9 cellular contexts compared by ENCODE assay signal in the genomic region with DNA sequence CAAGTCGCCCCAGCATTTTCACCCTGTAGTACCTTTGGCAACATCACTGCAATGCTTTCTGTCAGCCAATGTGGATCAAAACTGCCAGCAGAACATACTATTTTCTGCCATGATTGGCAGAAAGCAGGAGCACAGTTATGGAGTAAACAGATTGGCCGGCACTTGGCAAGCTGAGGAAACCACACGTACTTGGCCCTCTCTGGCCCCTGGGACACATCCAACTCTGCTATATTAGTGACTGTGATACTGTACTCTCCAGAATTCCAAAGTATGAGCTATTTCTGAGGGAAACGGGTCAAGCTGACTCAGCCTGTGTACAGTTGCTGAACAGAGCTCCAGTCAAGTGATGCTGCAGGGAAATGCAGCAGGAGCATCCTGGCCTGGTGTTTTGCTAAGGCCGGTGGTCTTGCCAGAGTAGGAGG. TPM values are rescaled to one million over a fixed set of nuclear protein-coding genes. Genes with fewer than 3 reads are reported as not detected.
DNase-seq lines count a peak whose midpoint lies in the region; ATAC-seq and TF ChIP-seq lines count a peak whose summit lies in the region.
"Had no signal": no experiment of that assay in that cellular context is flagged by ENCODE, and none has a peak within 500 bp of the region (broad histone marks: within the 10 kb centered on the region; RNA-seq: fewer than 3 reads in every experiment).

No MANE protein-coding gene starts in this region.

- WGBS in heart right ventricle, 2 donors: 21 to 34% methylated on average over 5 of the region's 5 CpGs

- H3K27me3 ChIP-seq in heart right ventricle (no peaks in the 10 kb centered on the region), tibial artery (no peaks in the 10 kb centered on the region)

- no peaks in the 10 kb centered on the region for H3K4me1 Mint-ChIP-seq in stimulated activated naive CD8-positive, alpha-beta T cell treated with anti-CD3 and anti-CD28 coated beads, Interleukin-15, amount 100 ng/mL, for 72 hours

- no peak for TF ChIP-seq CTCF in heart right ventricle (IDR thresholded peaks at IDR 0.05)
- no peak for TF ChIP-seq CTCF in tibial artery (IDR thresholded peaks at IDR 0.05)

- peaks cover 0 to 8% (median 0%) of the 10 kb centered on the region in 11 donors for H3K9me3 ChIP-seq in heart right ventricle
- no peaks in the 10 kb centered on the region for H3K9me3 ChIP-seq in tibial artery
- H3K9me3 ChIP-seq: prostate gland had no signal

- H3K27me3 Mint-ChIP-seq in stimulated activated naive CD8-positive, alpha-beta T cell treated with anti-CD3 and anti-CD28 coated beads, Interleukin-15, amount 100 ng/mL, for 72 hours: peaks cover 23% of the 10 kb centered on the region

- no peak overlapping the region for H3K4me3 Mint-ChIP-seq in stimulated activated naive CD8-positive, alpha-beta T cell treated with anti-CD3 and anti-CD28 coated beads, Interleukin-15, amount 100 ng/mL, for 72 hours

- no peaks in the 10 kb centered on the region for H3K9me3 Mint-ChIP-seq in stimulated activated naive CD8-positive, alpha-beta T cell treated with anti-CD3 and anti-CD28 coated beads, Interleukin-15, amount 100 ng/mL, for 72 hours

- intact Hi-C loops in heart right ventricle (cut with DNase I): no loop called here
- intact Hi-C loops in tibial artery (cut with DNase I; ENCODE audit: low total_unique reads): no loop called here

- H3K4me1 ChIP-seq in heart right ventricle: peaks cover 0 to 21% (median 11%) of the 10 kb centered on the region in 9 donors
- H3K4me1 ChIP-seq in tibial artery: peaks cover 0 to 13% (median 10%) of the 10 kb centered on the region in 4 donors
- H3K4me1 ChIP-seq: prostate gland had no signal

- H3K4me3 ChIP-seq in heart right ventricle (no peak overlapping the region), tibial artery (no peak overlapping the region)
- H3K4me3 ChIP-seq: prostate gland had no signal

- H3K36me3 ChIP-seq in heart right ventricle: no peaks in the 10 kb centered on the region
- H3K36me3 ChIP-seq in tibial artery: no peaks in the 10 kb centered on the region
- H3K36me3 ChIP-seq: prostate gland had no signal

- ATAC-seq in heart right ventricle (peak; percentile 83 to 99 (median 97)), HG02571 (IDR thresholded peaks at IDR 0.05; ENCODE audit: unreplicated experiment) (no peak), GM18867 (IDR thresholded peaks at IDR 0.05; ENCODE audit: unreplicated experiment) (no peak)
- ATAC-seq in stimulated activated naive CD8-positive, alpha-beta T cell treated with anti-CD3 and anti-CD28 coated beads, Interleukin-15, amount 100 ng/mL, for 72 hours: no peak

- H3K27ac ChIP-seq in heart right ventricle (peak overlapping the region in 1 of 10 donors; percentile 22), tibial artery (no peak overlapping the region)
- H3K27ac ChIP-seq: prostate gland had no signal

- DNase-seq in HCEC 1CT (peak; percentile 96), amniotic stem cell (lab: John Stamatoyannopoulos, UW) (peak; percentile 75), heart right ventricle (peak; percentile 43 to 78), tibial artery (peak; percentile 51 to 70)
- DNase-seq in stimulated activated naive CD8-positive, alpha-beta T cell treated with anti-CD3 and anti-CD28 coated beads, Interleukin-15, amount 100 ng/mL, for 72 hours: no peak
- DNase-seq: NK-92 treated with Interleukin-12 subunit alpha and Interleukin-12 subunit beta, amount 100 ng/mL, for 24 hours had no signal

- H3K27ac Mint-ChIP-seq in stimulated activated naive CD8-positive, alpha-beta T cell treated with anti-CD3 and anti-CD28 coated beads, Interleukin-15, amount 100 ng/mL, for 72 hours: no peak overlapping the region

RNA-seq across cellular contexts. Expression of a gene that starts 39.8 kb away (rescaled TPM):
- 10 to 100 TPM in 3 of 10 donors, 1 to 10 TPM in 7; 5.4 to 11.1 (median 8.9) TPM for total RNA-seq in heart right ventricle
- 1 to 10 TPM; 3.1 to 5.5 TPM for polyA plus RNA-seq in heart right ventricle

Comparison
In these comparisons a context has a peak if more than half of its experiments do, and no peak if none do; other contexts are left out.
1. DNase-seq: peak in HCEC 1CT (single experiment), amniotic stem cell (single experiment), heart right ventricle (2 of 2) and tibial artery (2 of 2); none in stimulated activated naive CD8-positive, alpha-beta T cell treated with anti-CD3 and anti-CD28 coated beads, Interleukin-15, amount 100 ng/mL, for 72 hours (0 of 2).
2. ATAC-seq: peak in heart right ventricle (8 of 8); none in HG02571 (single experiment), stimulated activated naive CD8-positive, alpha-beta T cell treated with anti-CD3 and anti-CD28 coated beads, Interleukin-15, amount 100 ng/mL, for 72 hours (single experiment) and GM18867 (single experiment).